In genomic region chr5:33795532-33795931, GRCh38 we compare ENCODE assay signal across 22 cellular contexts.
DNase-seq lines count a peak whose midpoint lies in the region; ATAC-seq and TF ChIP-seq lines count a peak whose summit lies in the region.
"Had no signal": no experiment of that assay in that cellular context is flagged by ENCODE, and none has a peak within 500 bp of the region (broad histone marks: within the 10 kb centered on the region; RNA-seq: fewer than 3 reads in every experiment).

No MANE protein-coding gene starts in this region.

- no peak overlapping the region for H3K18ac ChIP-seq in mesendoderm (ENCODE audit: low read length)

- H3K23ac ChIP-seq in mesendoderm (ENCODE audit: low read length), result no peak overlapping the region

- H2BK5ac ChIP-seq in mesendoderm (ENCODE audit: low read length), result no peak overlapping the region

- peaks cover 2% of the 10 kb centered on the region for H3K27me3 Mint-ChIP-seq in GM23338 (ENCODE audit: insufficient read depth, low read depth, poor library complexity)
- H3K27me3 Mint-ChIP-seq in naive thymus-derived CD8-positive, alpha-beta T cell, result peaks cover 0 to 13% (median 4%) of the 10 kb centered on the region in 5 donors
- H3K27me3 Mint-ChIP-seq: CD4-positive, alpha-beta memory T cell had no signal

- no peak overlapping the region for H3K9ac ChIP-seq in mesendoderm (ENCODE audit: low read length)
- H3K9ac ChIP-seq: BLaER1, SK-N-SH had no signal

- H3K56ac ChIP-seq in mesendoderm (ENCODE audit: low read length), result no peak overlapping the region

- DNase-seq in GM23338 (ENCODE audit: low spot score) (no peak), RPMI7951 (ENCODE audit: low read depth) (peak; percentile 65), mesendoderm (peak; percentile 34), right atrium auricular region (ENCODE audit: low spot score) (no peak), kidney tubule cell (ENCODE audit: low spot score) (no peak), esophagus muscularis mucosa (ENCODE audit: extremely low spot score) (no peak)
- no peak for DNase-seq in naive thymus-derived CD8-positive, alpha-beta T cell
- DNase-seq: ACHN; Caco-2; CD4-positive, alpha-beta memory T cell; DMS 273 treated with DMSO at 0.1 percent for 48 hours; DMS79 treated with DMSO at 0.1 percent for 48 hours; GF-D8; Karpas-422; NCI-H1417 treated with DMSO at 0.1 percent for 48 hours; NCI-H187 treated with DMSO at 0.1 percent for 48 hours; NCI-H2227 treated with DMSO at 0.1 percent for 48 hours; NCI-H510A; NCI-H748 treated with DMSO at 0.1 percent for 48 hours; SIG-M5; SK-N-SH had no signal

- no peaks in the 10 kb centered on the region for H4K20me1 ChIP-seq in GM23338 (replicated peaks; ENCODE audit: insufficient read depth)
- H4K20me1 ChIP-seq: BLaER1 had no signal

- H3K36me3 ChIP-seq in GM23338 (ENCODE audit: insufficient read depth) (no peaks in the 10 kb centered on the region), mesendoderm (ENCODE audit: control insufficient read depth, insufficient read depth, low read length) (no peaks in the 10 kb centered on the region), right atrium auricular region (no peaks in the 10 kb centered on the region), esophagus muscularis mucosa (no peaks in the 10 kb centered on the region)
- H3K36me3 ChIP-seq: BLaER1 had no signal

- ATAC-seq in GM23338, result peak; percentile 56; the same call in 2 of the 3 replicates
- no peak for ATAC-seq in naive thymus-derived CD8-positive, alpha-beta T cell

- H2BK120ac ChIP-seq in mesendoderm (ENCODE audit: low read depth, low read length), result no peak overlapping the region

- intact Hi-C loops in esophagus muscularis mucosa (cut with DNase I), result no loop called here

- H3K4ac ChIP-seq in mesendoderm (ENCODE audit: low read depth, low read length), result no peak overlapping the region

- H3K4me2 ChIP-seq in GM23338 (no peak overlapping the region), mesendoderm (ENCODE audit: low read length) (no peak overlapping the region)
- H3K4me2 ChIP-seq: BLaER1, SK-N-SH had no signal

- TF ChIP-seq CTCF in GM23338 (conservative IDR thresholded peaks at IDR 0.05; ENCODE audit: low read depth in 2 of 2) (no peak), right atrium auricular region (IDR thresholded peaks at IDR 0.05) (no peak), esophagus muscularis mucosa (IDR thresholded peaks at IDR 0.05) (no peak)

- peaks cover 13% of the 10 kb centered on the region for H3K4me1 Mint-ChIP-seq in GM23338
- no peaks in the 10 kb centered on the region for H3K4me1 Mint-ChIP-seq in naive thymus-derived CD8-positive, alpha-beta T cell
- H3K4me1 Mint-ChIP-seq: CD4-positive, alpha-beta memory T cell had no signal

- no peak overlapping the region for H4K5ac ChIP-seq in mesendoderm (ENCODE audit: low read length)

- no peaks in the 10 kb centered on the region for H3K9me3 Mint-ChIP-seq in GM23338
- no peaks in the 10 kb centered on the region for H3K9me3 Mint-ChIP-seq in naive thymus-derived CD8-positive, alpha-beta T cell

- 0 out of 2 replicates have a peak, but pooled peaks cover 9% of the 10 kb centered on the region for H3K79me2 ChIP-seq in GM23338 (replicated peaks; ENCODE audit: insufficient read depth)
- H3K79me2 ChIP-seq in mesendoderm (ENCODE audit: control insufficient read depth, insufficient read depth, low read length), result no peaks in the 10 kb centered on the region

- H3K4me3 ChIP-seq in GM23338 (no peak overlapping the region), mesendoderm (ENCODE audit: low read length) (no peak overlapping the region), right atrium auricular region (no peak overlapping the region), esophagus muscularis mucosa (no peak overlapping the region)
- H3K4me3 ChIP-seq: BLaER1 had no signal

- no peak overlapping the region for H2AFZ ChIP-seq in GM23338

- no peaks in the 10 kb centered on the region for H3K27me3 ChIP-seq in GM23338 (ENCODE audit: insufficient read depth)
- no peaks in the 10 kb centered on the region for H3K27me3 ChIP-seq in mesendoderm (ENCODE audit: insufficient read depth, low read length, poor library complexity)
- H3K27me3 ChIP-seq in right atrium auricular region, result no peaks in the 10 kb centered on the region
- no peaks in the 10 kb centered on the region for H3K27me3 ChIP-seq in esophagus muscularis mucosa
- H3K27me3 ChIP-seq: BLaER1 had no signal

- no peak for TF ChIP-seq POLR2A in esophagus muscularis mucosa (IDR thresholded peaks at IDR 0.05; ENCODE audit: low read depth)

- H3K4me3 Mint-ChIP-seq in GM23338, result no peak overlapping the region
- H3K4me3 Mint-ChIP-seq in naive thymus-derived CD8-positive, alpha-beta T cell, result no peak overlapping the region
- H3K4me3 Mint-ChIP-seq: CD4-positive, alpha-beta memory T cell had no signal

- no peaks in the 10 kb centered on the region for H3K36me3 Mint-ChIP-seq in GM23338 (ENCODE audit: low read depth)
- H3K36me3 Mint-ChIP-seq in naive thymus-derived CD8-positive, alpha-beta T cell, result no peaks in the 10 kb centered on the region
- H3K36me3 Mint-ChIP-seq: CD4-positive, alpha-beta memory T cell had no signal

- H3K4me1 ChIP-seq in GM23338 (ENCODE audit: insufficient read depth), result peaks cover 5% of the 10 kb centered on the region; the same call in 1 of the 2 replicates
- no peaks in the 10 kb centered on the region for H3K4me1 ChIP-seq in mesendoderm (ENCODE audit: control insufficient read depth, low read depth, low read length)
- no peaks in the 10 kb centered on the region for H3K4me1 ChIP-seq in right atrium auricular region
- no peaks in the 10 kb centered on the region for H3K4me1 ChIP-seq in esophagus muscularis mucosa
- H3K4me1 ChIP-seq: BLaER1, Caco-2 had no signal

- no peaks in the 10 kb centered on the region for H3K79me1 ChIP-seq in mesendoderm (ENCODE audit: low read length)

- H2BK15ac ChIP-seq in mesendoderm (replicated peaks; ENCODE audit: low read depth), result no peak overlapping the region

- no peak overlapping the region for H3K27ac ChIP-seq in GM23338 (ENCODE audit: low read depth)
- no peak overlapping the region for H3K27ac ChIP-seq in mesendoderm (ENCODE audit: low read depth, low read length)
- H3K27ac ChIP-seq in right atrium auricular region, result no peak overlapping the region
- H3K27ac ChIP-seq in esophagus muscularis mucosa (replicated peaks in 1 of 4), result peak overlapping the region in 1 of 4 donors; percentile 20
- H3K27ac ChIP-seq: BLaER1 had no signal

- WGBS in mesendoderm (ENCODE audit: extremely low coverage, insufficient coverage, low lambda C conversion rate), result 100% methylated on average over 1 of the region's 6 CpGs
- 74% methylated on average over 6 of the region's 6 CpGs for WGBS in esophagus muscularis mucosa

- H3K27ac Mint-ChIP-seq in GM23338, result no peak overlapping the region
- no peak overlapping the region for H3K27ac Mint-ChIP-seq in naive thymus-derived CD8-positive, alpha-beta T cell
- H3K27ac Mint-ChIP-seq: CD4-positive, alpha-beta memory T cell had no signal

- H3K9me2 ChIP-seq in GM23338 (ENCODE audit: insufficient read depth), result no peaks in the 10 kb centered on the region
- H3K9me2 ChIP-seq: SK-N-SH had no signal

- no peak overlapping the region for H4K8ac ChIP-seq in mesendoderm (ENCODE audit: low read depth, low read length)

- no peaks in the 10 kb centered on the region for H3F3A ChIP-seq in GM23338 (replicated peaks; ENCODE audit: low read depth)

- no peak overlapping the region for H2AK5ac ChIP-seq in mesendoderm (ENCODE audit: low read length)

- H3K9me3 ChIP-seq in right atrium auricular region (no peaks in the 10 kb centered on the region), esophagus muscularis mucosa (no peaks in the 10 kb centered on the region)
- H3K9me3 ChIP-seq: BLaER1, Caco-2, SK-N-SH had no signal

- POLR2A ChIA-PET in naive thymus-derived CD8-positive, alpha-beta T cell (lab: Charles Lee), result no interaction called here

- no peak for TF ChIP-seq EP300 in esophagus muscularis mucosa (IDR thresholded peaks at IDR 0.05)

TF ChIP-seq in GM23338, 12 proteins besides CTCF, POLR2A, EP300 and RAD21 (continues in another document):
- TF ChIP-seq STAT1 (IDR thresholded peaks at IDR 0.05; ENCODE audit: unreplicated experiment) (no peak), ZNF331 (CRISPR knock-in tag; IDR thresholded peaks at IDR 0.05; ENCODE audit: low read depth) (no peak), ZNF114 (CRISPR knock-in tag; IDR thresholded peaks at IDR 0.05) (no peak), CREB1 (CRISPR knock-in tag; IDR thresholded peaks at IDR 0.05; ENCODE audit: low read depth) (no peak), ETS1 (IDR thresholded peaks at IDR 0.05) (no peak)

Comparison
In these comparisons a context has a peak if more than half of its experiments do, and no peak if none do; other contexts are left out.
1. DNase-seq: peak in RPMI7951 (single experiment) and mesendoderm (single experiment); none in GM23338 (single experiment), right atrium auricular region (single experiment), kidney tubule cell (single experiment), naive thymus-derived CD8-positive, alpha-beta T cell (0 of 10) and esophagus muscularis mucosa (single experiment).